9 cellular contexts compared by ENCODE assay signal in genomic region chr4:68451246-68452211, GRCh38. TPM values are rescaled to one million over a fixed set of nuclear protein-coding genes. Genes with fewer than 3 reads are reported as not detected.
DNase-seq lines count a peak whose midpoint lies in the region; ATAC-seq and TF ChIP-seq lines count a peak whose summit lies in the region.
"Had no signal": no experiment of that assay in that cellular context is flagged by ENCODE, and none has a peak within 500 bp of the region (broad histone marks: within the 10 kb centered on the region; RNA-seq: fewer than 3 reads in every experiment).

No MANE protein-coding gene starts in this region.

- no peak for TF ChIP-seq CTCF in left ventricle myocardium inferior (IDR thresholded peaks at IDR 0.05; ENCODE audit: borderline replicate concordance)

- no peaks in the 10 kb centered on the region for H3K9me3 Mint-ChIP-seq in activated CD4-positive, alpha-beta T cell treated with anti-CD3 and anti-CD28 coated beads, Interleukin-2, amount 10 ng/mL, durations not matched to agents 24 days and 14 days
- no peaks in the 10 kb centered on the region for H3K9me3 Mint-ChIP-seq in activated T-helper 17 cell treated with anti-CD3 and anti-CD28 coated beads, Interleukin-2, amount 50 U/mL, for 72 hours
- no peaks in the 10 kb centered on the region for H3K9me3 Mint-ChIP-seq in stimulated activated memory B cell treated with anti-CD40 and anti-IgM and Interleukin-4, amounts not matched to agents 10 μg/mL and 1 μg/mL and 100 μg/mL, for 72 hours

- no peak overlapping the region for H3K4me3 ChIP-seq in left ventricle myocardium inferior

- no peaks in the 10 kb centered on the region for H3K36me3 Mint-ChIP-seq in activated CD4-positive, alpha-beta T cell treated with anti-CD3 and anti-CD28 coated beads, Interleukin-2, amount 10 ng/mL, durations not matched to agents 24 days and 14 days (ENCODE audit: low read depth)
- no peaks in the 10 kb centered on the region for H3K36me3 Mint-ChIP-seq in activated T-helper 17 cell treated with anti-CD3 and anti-CD28 coated beads, Interleukin-2, amount 50 U/mL, for 72 hours (ENCODE audit: low read depth)
- no peaks in the 10 kb centered on the region for H3K36me3 Mint-ChIP-seq in stimulated activated memory B cell treated with anti-CD40 and anti-IgM and Interleukin-4, amounts not matched to agents 10 μg/mL and 1 μg/mL and 100 μg/mL, for 72 hours

- H3K27ac ChIP-seq in left ventricle myocardium inferior (replicated peaks) = no peak overlapping the region

- H3K4me1 ChIP-seq in left ventricle myocardium inferior = no peaks in the 10 kb centered on the region

- H3K27me3 Mint-ChIP-seq in activated CD4-positive, alpha-beta T cell treated with anti-CD3 and anti-CD28 coated beads, Interleukin-2, amount 10 ng/mL, durations not matched to agents 24 days and 14 days = peaks cover 9% of the 10 kb centered on the region
- peaks cover 4% of the 10 kb centered on the region for H3K27me3 Mint-ChIP-seq in activated T-helper 17 cell treated with anti-CD3 and anti-CD28 coated beads, Interleukin-2, amount 50 U/mL, for 72 hours
- H3K27me3 Mint-ChIP-seq in stimulated activated memory B cell treated with anti-CD40 and anti-IgM and Interleukin-4, amounts not matched to agents 10 μg/mL and 1 μg/mL and 100 μg/mL, for 72 hours = no peaks in the 10 kb centered on the region

- intact Hi-C loops in activated CD4-positive, alpha-beta T cell treated with anti-CD3 and anti-CD28 coated beads, Interleukin-2, amount 10 ng/mL, durations not matched to agents 24 days and 14 days (cut with micrococcal nuclease) = no loop called here
- intact Hi-C loops in left ventricle myocardium inferior (cut with micrococcal nuclease) = no loop called here

- peak overlapping the region; percentile 1 for H3K4me3 Mint-ChIP-seq in activated CD4-positive, alpha-beta T cell treated with anti-CD3 and anti-CD28 coated beads, Interleukin-2, amount 10 ng/mL, durations not matched to agents 24 days and 14 days
- no peak overlapping the region for H3K4me3 Mint-ChIP-seq in activated T-helper 17 cell treated with anti-CD3 and anti-CD28 coated beads, Interleukin-2, amount 50 U/mL, for 72 hours
- H3K4me3 Mint-ChIP-seq in stimulated activated memory B cell treated with anti-CD40 and anti-IgM and Interleukin-4, amounts not matched to agents 10 μg/mL and 1 μg/mL and 100 μg/mL, for 72 hours = no peak overlapping the region

- H3K4me1 Mint-ChIP-seq in activated CD4-positive, alpha-beta T cell treated with anti-CD3 and anti-CD28 coated beads, Interleukin-2, amount 10 ng/mL, durations not matched to agents 24 days and 14 days = peaks cover 21% of the 10 kb centered on the region
- H3K4me1 Mint-ChIP-seq in activated T-helper 17 cell treated with anti-CD3 and anti-CD28 coated beads, Interleukin-2, amount 50 U/mL, for 72 hours = peaks cover 5% of the 10 kb centered on the region
- peaks cover 15% of the 10 kb centered on the region for H3K4me1 Mint-ChIP-seq in stimulated activated memory B cell treated with anti-CD40 and anti-IgM and Interleukin-4, amounts not matched to agents 10 μg/mL and 1 μg/mL and 100 μg/mL, for 72 hours

- H3K9me3 ChIP-seq in left ventricle myocardium inferior (replicated peaks) = no peaks in the 10 kb centered on the region

- no peaks in the 10 kb centered on the region for H3K36me3 ChIP-seq in left ventricle myocardium inferior

- peak; percentile 58 for ATAC-seq in HG03064 (IDR thresholded peaks at IDR 0.05; ENCODE audit: low read depth, unreplicated experiment)
- ATAC-seq in activated T-helper 17 cell treated with anti-CD3 and anti-CD28 coated beads, Interleukin-2, amount 50 U/mL, for 72 hours (replicated peaks) = peak; percentile 94
- ATAC-seq in stimulated activated memory B cell treated with anti-CD40 and anti-IgM and Interleukin-4, amounts not matched to agents 10 μg/mL and 1 μg/mL and 100 μg/mL, for 72 hours = peak; percentile 71

- no peaks in the 10 kb centered on the region for H3K27me3 ChIP-seq in left ventricle myocardium inferior (ENCODE audit: low read depth)

- no peak for DNase-seq in activated CD4-positive, alpha-beta T cell treated with anti-CD3 and anti-CD28 coated beads, Interleukin-2, amount 10 ng/mL, durations not matched to agents 24 days and 14 days
- DNase-seq in activated CD4-positive, alpha-beta T cell treated with anti-CD3 and anti-CD28 coated beads for 4 hours = no peak
- DNase-seq in left ventricle myocardium inferior = no peak
- no peak for DNase-seq in SW 1271 (lab: John Stamatoyannopoulos, UW)
- no peak for DNase-seq in DMS153 treated with DMSO at 0.1 percent for 48 hours (lab: John Stamatoyannopoulos, UW; ENCODE audit: unreplicated experiment)
- DNase-seq: activated naive CD4-positive, alpha-beta T cell treated with Interleukin-2 at 50 U/mL for 16 hours had no signal

- peak overlapping the region; percentile 32 for H3K27ac Mint-ChIP-seq in activated CD4-positive, alpha-beta T cell treated with anti-CD3 and anti-CD28 coated beads, Interleukin-2, amount 10 ng/mL, durations not matched to agents 24 days and 14 days
- H3K27ac Mint-ChIP-seq in activated T-helper 17 cell treated with anti-CD3 and anti-CD28 coated beads, Interleukin-2, amount 50 U/mL, for 72 hours = no peak overlapping the region
- H3K27ac Mint-ChIP-seq in stimulated activated memory B cell treated with anti-CD40 and anti-IgM and Interleukin-4, amounts not matched to agents 10 μg/mL and 1 μg/mL and 100 μg/mL, for 72 hours = no peak overlapping the region

RNA-seq across cellular contexts. Expression of gene TMPRSS11E, which starts 4.3 kb away (rescaled TPM):
- total RNA-seq in activated CD4-positive, alpha-beta T cell treated with anti-CD3 and anti-CD28 coated beads, Interleukin-2, amount 10 ng/mL, durations not matched to agents 24 days and 14 days = not detected in 2 replicates
- total RNA-seq in activated T-helper 17 cell treated with anti-CD3 and anti-CD28 coated beads, Interleukin-2, amount 50 U/mL, for 72 hours = not detected
- total RNA-seq in left ventricle myocardium inferior = not detected
